ENCODE assay signal across 18 cellular contexts in genomic region chr7:27177795-27178320, GRCh38. TPM values are rescaled to one million over a fixed set of nuclear protein-coding genes. Genes with fewer than 3 reads are reported as not detected.
DNase-seq lines count a peak whose midpoint lies in the region; ATAC-seq and TF ChIP-seq lines count a peak whose summit lies in the region.
"Had no signal": no experiment of that assay in that cellular context is flagged by ENCODE, and none has a peak within 500 bp of the region (broad histone marks: within the 10 kb centered on the region; RNA-seq: fewer than 3 reads in every experiment).

No MANE protein-coding gene starts in this region.

- H3K4me1 ChIP-seq in ovary (ENCODE audit: insufficient read depth): peaks cover 9% of the 10 kb centered on the region
- no peaks in the 10 kb centered on the region for H3K4me1 ChIP-seq in uterus
- no peaks in the 10 kb centered on the region for H3K4me1 ChIP-seq in right cardiac atrium (ENCODE audit: control insufficient read depth, insufficient read depth, low read length)

- no peaks in the 10 kb centered on the region for H3K36me3 ChIP-seq in ovary
- no peaks in the 10 kb centered on the region for H3K36me3 ChIP-seq in uterus

- 81 to 91% (median 88%) methylated on average over 5 of the region's 5 CpGs for WGBS in ovary, 3 donors
- 85% methylated on average over 5 of the region's 5 CpGs for WGBS in right cardiac atrium

- H3K4me3 Mint-ChIP-seq in activated CD4-positive, alpha-beta memory T cell treated with anti-CD3 and anti-CD28 coated beads for 36 hours: no peak overlapping the region
- H3K4me3 Mint-ChIP-seq in activated CD4-positive, alpha-beta memory T cell treated with anti-CD3 and anti-CD28 coated beads, Interleukin-2, amount 10 ng/mL, durations not matched to agents 7 days and 5 days: no peak overlapping the region
- H3K4me3 Mint-ChIP-seq: natural killer cell treated with Interleukin-12 subunit alpha and Interleukin-12 subunit beta and Interleukin-15 and Interleukin-18, amount 100 ng/mL, for 72 hours; stimulated activated naive CD8-positive, alpha-beta T cell treated with anti-CD3 and anti-CD28 coated beads, Interleukin-15, Interleukin-2, amounts not matched to agents 100 ng/mL and 50 ng/mL, for 24 hours; T-cell had no signal

- peaks cover 66% of the 10 kb centered on the region for H3K27me3 Mint-ChIP-seq in activated CD4-positive, alpha-beta memory T cell treated with anti-CD3 and anti-CD28 coated beads for 36 hours
- peaks cover 61% of the 10 kb centered on the region for H3K27me3 Mint-ChIP-seq in activated CD4-positive, alpha-beta memory T cell treated with anti-CD3 and anti-CD28 coated beads, Interleukin-2, amount 10 ng/mL, durations not matched to agents 7 days and 5 days

- no peak for TF ChIP-seq EP300 in ovary (IDR thresholded peaks at IDR 0.05)

- intact Hi-C loops in activated CD4-positive, alpha-beta memory T cell treated with anti-CD3 and anti-CD28 coated beads for 36 hours (cut with micrococcal nuclease): loop anchor here (5.0 kb wide), 1 partner anchor 1321 kb away; no protein-coding TSS in a partner anchor
- intact Hi-C loops in ovary (cut with DNase I): no loop called here
- intact Hi-C loops in uterus (cut with DNase I; ENCODE audit: low total_unique reads): no loop called here
- intact Hi-C loops in right cardiac atrium (cut with DNase I): no loop called here

- no peak overlapping the region for H3K27ac Mint-ChIP-seq in activated CD4-positive, alpha-beta memory T cell treated with anti-CD3 and anti-CD28 coated beads for 36 hours
- no peak overlapping the region for H3K27ac Mint-ChIP-seq in activated CD4-positive, alpha-beta memory T cell treated with anti-CD3 and anti-CD28 coated beads, Interleukin-2, amount 10 ng/mL, durations not matched to agents 7 days and 5 days
- H3K27ac Mint-ChIP-seq: natural killer cell treated with Interleukin-12 subunit alpha and Interleukin-12 subunit beta and Interleukin-15 and Interleukin-18, amount 100 ng/mL, for 72 hours; stimulated activated naive CD8-positive, alpha-beta T cell treated with anti-CD3 and anti-CD28 coated beads, Interleukin-15, Interleukin-2, amounts not matched to agents 100 ng/mL and 50 ng/mL, for 24 hours; T-cell had no signal

- H3K4me3 ChIP-seq in ovary (peak overlapping the region; percentile 53), uterus (peak overlapping the region; percentile 58 to 66), right cardiac atrium (ENCODE audit: low read length) (no peak overlapping the region)
- H3K4me3 ChIP-seq: dorsolateral prefrontal cortex had no signal

- POLR2A ChIA-PET in activated CD4-positive, alpha-beta memory T cell treated with anti-CD3 and anti-CD28 coated beads for 36 hours (lab: Charles Lee): no interaction called here
- POLR2A ChIA-PET in activated CD4-positive, alpha-beta memory T cell treated with anti-CD3 and anti-CD28 coated beads, Interleukin-2, amount 10 ng/mL, durations not matched to agents 7 days and 5 days (lab: Charles Lee): no interaction called here

- peaks cover 10% of the 10 kb centered on the region for H3K4me1 Mint-ChIP-seq in activated CD4-positive, alpha-beta memory T cell treated with anti-CD3 and anti-CD28 coated beads for 36 hours (ENCODE audit: low read depth)
- H3K4me1 Mint-ChIP-seq in activated CD4-positive, alpha-beta memory T cell treated with anti-CD3 and anti-CD28 coated beads, Interleukin-2, amount 10 ng/mL, durations not matched to agents 7 days and 5 days: peaks cover 3% of the 10 kb centered on the region

- no peak for ATAC-seq in right cardiac atrium
- ATAC-seq in HG03457 (IDR thresholded peaks at IDR 0.05; ENCODE audit: unreplicated experiment): no peak
- ATAC-seq: HCT116; natural killer cell treated with Interleukin-12 subunit alpha and Interleukin-12 subunit beta and Interleukin-15 and Interleukin-18, amount 100 ng/mL, for 72 hours; T-cell had no signal

- H3K27me3 ChIP-seq in ovary: peaks cover 9% of the 10 kb centered on the region
- H3K27me3 ChIP-seq in uterus: no peaks in the 10 kb centered on the region
- peaks cover 5% of the 10 kb centered on the region for H3K27me3 ChIP-seq in right cardiac atrium (ENCODE audit: control insufficient read depth, insufficient read depth)

- TF ChIP-seq CTCF in ovary (IDR thresholded peaks at IDR 0.05) (no peak), uterus (IDR thresholded peaks at IDR 0.05) (no peak)

- H3K36me3 Mint-ChIP-seq in activated CD4-positive, alpha-beta memory T cell treated with anti-CD3 and anti-CD28 coated beads for 36 hours: no peaks in the 10 kb centered on the region
- no peaks in the 10 kb centered on the region for H3K36me3 Mint-ChIP-seq in activated CD4-positive, alpha-beta memory T cell treated with anti-CD3 and anti-CD28 coated beads, Interleukin-2, amount 10 ng/mL, durations not matched to agents 7 days and 5 days (ENCODE audit: low read depth)
- H3K36me3 Mint-ChIP-seq: natural killer cell treated with Interleukin-12 subunit alpha and Interleukin-12 subunit beta and Interleukin-15 and Interleukin-18, amount 100 ng/mL, for 72 hours; T-cell had no signal

- peak; percentile 1 for DNase-seq in activated CD4-positive, alpha-beta memory T cell treated with anti-CD3 and anti-CD28 coated beads for 36 hours
- DNase-seq in activated CD4-positive, alpha-beta memory T cell treated with anti-CD3 and anti-CD28 coated beads, Interleukin-2, amount 10 ng/mL, durations not matched to agents 7 days and 5 days: no peak
- DNase-seq in epithelial cell of prostate (ENCODE audit: low read depth, low spot score) (no peak), ovary (no peak), uterus (peak in 1 of 2 donors; percentile 14), substantia nigra (lab: John Stamatoyannopoulos, UW) (no peak), right cardiac atrium (no peak)
- DNase-seq: activated CD4-positive, CD25-positive, alpha-beta regulatory T cell; activated naive CD4-positive, alpha-beta T cell treated with Interleukin-2 at 50 U/mL for 16 hours; NCI-H2029; NCI-H748 treated with DMSO at 0.1 percent for 48 hours had no signal

- no peaks in the 10 kb centered on the region for H3K9me3 Mint-ChIP-seq in activated CD4-positive, alpha-beta memory T cell treated with anti-CD3 and anti-CD28 coated beads for 36 hours
- H3K9me3 Mint-ChIP-seq in activated CD4-positive, alpha-beta memory T cell treated with anti-CD3 and anti-CD28 coated beads, Interleukin-2, amount 10 ng/mL, durations not matched to agents 7 days and 5 days: no peaks in the 10 kb centered on the region
- H3K9me3 Mint-ChIP-seq: natural killer cell treated with Interleukin-12 subunit alpha and Interleukin-12 subunit beta and Interleukin-15 and Interleukin-18, amount 100 ng/mL, for 72 hours; stimulated activated naive CD8-positive, alpha-beta T cell treated with anti-CD3 and anti-CD28 coated beads, Interleukin-15, Interleukin-2, amounts not matched to agents 100 ng/mL and 50 ng/mL, for 24 hours; T-cell had no signal

- H3K9me3 ChIP-seq in ovary (no peaks in the 10 kb centered on the region), uterus (no peaks in the 10 kb centered on the region), right cardiac atrium (ENCODE audit: control insufficient read depth, low read length) (no peaks in the 10 kb centered on the region)

- H3K27ac ChIP-seq in epithelial cell of prostate (peak overlapping the region; percentile 93), ovary (no peak overlapping the region), uterus (peak overlapping the region; percentile 94 to 96), substantia nigra (ENCODE audit: low read depth, low read length, poor library complexity, severe bottlenecking) (no peak overlapping the region), right cardiac atrium (ENCODE audit: low read length) (no peak overlapping the region)
- H3K27ac ChIP-seq: 22Rv1, dorsolateral prefrontal cortex had no signal

- TF ChIP-seq POLR2A in ovary (IDR thresholded peaks at IDR 0.05) (no peak), uterus (IDR thresholded peaks at IDR 0.05) (no peak)

- CTCF ChIA-PET in activated CD4-positive, alpha-beta memory T cell treated with anti-CD3 and anti-CD28 coated beads for 36 hours (lab: Charles Lee): interaction anchor here (3.4 kb wide), 1 partner anchor 17 kb away, joined by 19 read pairs; no protein-coding TSS in a partner anchor
- CTCF ChIA-PET in activated CD4-positive, alpha-beta memory T cell treated with anti-CD3 and anti-CD28 coated beads, Interleukin-2, amount 10 ng/mL, durations not matched to agents 7 days and 5 days (lab: Charles Lee): interaction anchor here (1.1 to 2.9 kb wide), 5 partner anchors 10 to 27 kb away, joined by 3 to 17 read pairs (median 3); no protein-coding TSS in a partner anchor

RNA-seq across cellular contexts. Expression of gene HOXA10, which starts 3.7 kb away (rescaled TPM):
- total RNA-seq in activated CD4-positive, alpha-beta memory T cell treated with anti-CD3 and anti-CD28 coated beads for 36 hours: not detected
- not detected for total RNA-seq in activated CD4-positive, alpha-beta memory T cell treated with anti-CD3 and anti-CD28 coated beads, Interleukin-2, amount 10 ng/mL, durations not matched to agents 7 days and 5 days
- 1 to 10 TPM in 3 of 7 donors, under 1 TPM in 3, not detected in 1; 0.25 to 2.0 (median 0.91) TPM for total RNA-seq in ovary
- 1 to 10 TPM in 1 of 2 donors, under 1 TPM in 1; 0.34 to 2.8 TPM for polyA plus RNA-seq in ovary
- total RNA-seq in uterus: 100 to 1,000 TPM in 1 of 4 donors, 10 to 100 TPM in 3; 50.0 to 114 (median 69.0) TPM
- total RNA-seq in right cardiac atrium: not detected
- polyA plus RNA-seq in right cardiac atrium: not detected

RNA-seq across cellular contexts. Expression of gene HOXA11, which starts 7.2 kb away (rescaled TPM):
- total RNA-seq in activated CD4-positive, alpha-beta memory T cell treated with anti-CD3 and anti-CD28 coated beads for 36 hours: not detected
- not detected for total RNA-seq in activated CD4-positive, alpha-beta memory T cell treated with anti-CD3 and anti-CD28 coated beads, Interleukin-2, amount 10 ng/mL, durations not matched to agents 7 days and 5 days
- total RNA-seq in ovary: 1 to 10 TPM in 3 of 7 donors, under 1 TPM in 1, not detected in 3; 0.23 to 2.0 (median 1.5) TPM
- under 1 TPM; 0.11 to 0.65 TPM for polyA plus RNA-seq in ovary
- total RNA-seq in uterus: 10 to 100 TPM; 32.4 to 82.0 (median 57.8) TPM
- not detected for total RNA-seq in right cardiac atrium
- polyA plus RNA-seq in right cardiac atrium: not detected
- total RNA-seq: dorsolateral prefrontal cortex, T-cell had no signal

RNA-seq across cellular contexts. Expression of gene HOXA9, which starts 12.5 kb away (rescaled TPM):
- under 1 TPM in 1 of 2 experiments, not detected in 1; 0.19 TPM for total RNA-seq in activated CD4-positive, alpha-beta memory T cell treated with anti-CD3 and anti-CD28 coated beads for 36 hours
- total RNA-seq in activated CD4-positive, alpha-beta memory T cell treated with anti-CD3 and anti-CD28 coated beads, Interleukin-2, amount 10 ng/mL, durations not matched to agents 7 days and 5 days: not detected
- 1 to 10 TPM in 1 of 7 donors, under 1 TPM in 5, not detected in 1; 0.12 to 1.0 (median 0.57) TPM for total RNA-seq in ovary
- polyA plus RNA-seq in ovary: 1 to 10 TPM in 1 of 2 donors, under 1 TPM in 1; 0.22 to 2.5 TPM
- total RNA-seq in uterus: 10 to 100 TPM in 3 of 4 donors, 1 to 10 TPM in 1; 2.3 to 26.4 (median 22.4) TPM
- not detected for total RNA-seq in right cardiac atrium
- polyA plus RNA-seq in right cardiac atrium: not detected
- total RNA-seq: dorsolateral prefrontal cortex had no signal

RNA-seq across cellular contexts. Expression of gene HOXA7, which starts 21.4 kb away (rescaled TPM):
- not detected for total RNA-seq in activated CD4-positive, alpha-beta memory T cell treated with anti-CD3 and anti-CD28 coated beads for 36 hours
- not detected for total RNA-seq in activated CD4-positive, alpha-beta memory T cell treated with anti-CD3 and anti-CD28 coated beads, Interleukin-2, amount 10 ng/mL, durations not matched to agents 7 days and 5 days
- total RNA-seq in ovary (1 to 10 TPM in 3 of 7 donors, under 1 TPM in 4; 0.23 to 4.5 (median 0.75) TPM), uterus (1 to 10 TPM in 3 of 4 donors, under 1 TPM in 1; 0.26 to 9.1 (median 5.2) TPM), right cardiac atrium (not detected)
- polyA plus RNA-seq in ovary (1 to 10 TPM in 1 of 2 donors, under 1 TPM in 1; 0.53 to 4.1 TPM), right cardiac atrium (0.11 TPM)
- total RNA-seq: dorsolateral prefrontal cortex had no signal

RNA-seq across cellular contexts. Expression of gene HOXA13, which starts 22.0 kb away (rescaled TPM):
- not detected for total RNA-seq in activated CD4-positive, alpha-beta memory T cell treated with anti-CD3 and anti-CD28 coated beads for 36 hours
- not detected for total RNA-seq in activated CD4-positive, alpha-beta memory T cell treated with anti-CD3 and anti-CD28 coated beads, Interleukin-2, amount 10 ng/mL, durations not matched to agents 7 days and 5 days
- total RNA-seq in ovary (not detected), uterus (10 to 100 TPM in 1 of 4 donors, 1 to 10 TPM in 1, under 1 TPM in 2; 0.40 to 27.5 (median 1.1) TPM), right cardiac atrium (not detected)
- polyA plus RNA-seq in ovary (under 1 TPM in 1 of 2 donors, not detected in 1; 0.07 TPM), right cardiac atrium (not detected)
- total RNA-seq: natural killer cell treated with Interleukin-12 subunit alpha and Interleukin-12 subunit beta and Interleukin-15 and Interleukin-18, amount 100 ng/mL, for 72 hours; T-cell had no signal

Comparison
In these comparisons a context has a peak if more than half of its experiments do, and no peak if none do; other contexts are left out.
1. H3K27ac ChIP-seq: peak in epithelial cell of prostate (single experiment) and uterus (2 of 2); none in ovary (0 of 2), substantia nigra (single experiment) and right cardiac atrium (single experiment).
2. RNA of gene HOXA10, which starts 3.7 kb away (total RNA-seq): 50.0 to 114 TPM in uterus; 0.25 to 2.0 TPM in ovary, not detected in activated CD4-positive, alpha-beta memory T cell treated with anti-CD3 and anti-CD28 coated beads for 36 hours, not detected in activated CD4-positive, alpha-beta memory T cell treated with anti-CD3 and anti-CD28 coated beads, Interleukin-2, amount 10 ng/mL, durations not matched to agents 7 days and 5 days and not detected in right cardiac atrium; every median in the first group is over 10 times any median in the second.
3. RNA of gene HOXA11, which starts 7.2 kb away (total RNA-seq): 32.4 to 82.0 TPM in uterus; 0.23 to 2.0 TPM in ovary, not detected in activated CD4-positive, alpha-beta memory T cell treated with anti-CD3 and anti-CD28 coated beads for 36 hours, not detected in activated CD4-positive, alpha-beta memory T cell treated with anti-CD3 and anti-CD28 coated beads, Interleukin-2, amount 10 ng/mL, durations not matched to agents 7 days and 5 days and not detected in right cardiac atrium; every median in the first group is over 10 times any median in the second.